In the genomic region with DNA sequence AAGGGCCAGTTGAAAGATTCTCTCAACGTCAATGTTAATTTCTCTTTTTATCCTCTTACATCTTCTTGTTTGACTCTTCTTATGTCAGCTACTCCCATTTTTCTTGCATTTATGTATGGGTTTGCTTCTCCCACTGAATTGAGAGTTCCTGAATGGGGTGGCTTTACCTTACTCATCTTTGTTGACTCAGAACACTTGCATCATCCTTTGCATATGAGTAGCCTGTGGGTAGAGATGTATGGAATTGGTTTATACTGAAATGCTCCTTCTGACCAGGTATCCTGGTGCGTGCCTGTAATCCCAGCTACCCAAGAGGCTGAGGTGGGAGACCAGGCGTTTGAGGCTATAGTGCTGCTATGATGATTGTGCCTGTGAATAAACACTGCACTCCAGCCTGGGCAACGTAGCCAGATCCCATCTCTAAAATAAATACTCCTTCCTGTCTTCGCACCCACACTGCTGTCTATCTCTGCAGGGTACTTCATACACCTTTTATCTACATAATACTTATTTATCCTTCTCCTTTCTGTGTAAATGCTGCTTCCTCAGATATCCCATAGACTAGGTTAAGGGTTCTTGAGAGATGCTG, we compare ENCODE assay signal across 1 cellular context.
A peak's percentile ranks its signal among the peaks of the same experiment; 100 is the strongest.
TF ChIP-seq lines count a peak whose summit lies in the region.

No MANE protein-coding gene starts in this region.

TF ChIP-seq in HepG2, 621 proteins besides CTCF, POLR2A, EP300 and RAD21:
- no peak for TF ChIP-seq HNRNPL (IDR thresholded peaks at IDR 0.05; ENCODE audit: low read depth, low read length)
- no peak for TF ChIP-seq ZNF557 (CRISPR knock-in tag; IDR thresholded peaks at IDR 0.05)
- no peak for TF ChIP-seq ZSCAN21 (CRISPR knock-in tag; IDR thresholded peaks at IDR 0.05; ENCODE audit: borderline replicate concordance)
- TF ChIP-seq, protein P1, sequence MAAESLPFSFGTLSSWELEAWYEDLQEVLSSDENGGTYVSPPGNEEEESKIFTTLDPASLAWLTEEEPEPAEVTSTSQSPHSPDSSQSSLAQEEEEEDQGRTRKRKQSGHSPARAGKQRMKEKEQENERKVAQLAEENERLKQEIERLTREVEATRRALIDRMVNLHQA (CRISPR knock-in tag; IDR thresholded peaks at IDR 0.05): no peak
- 0 out of 2 replicates have a peak, but pooled peaks have one; percentile 18 for TF ChIP-seq ZNF121 (CRISPR knock-in tag; IDR thresholded peaks at IDR 0.05)
- no peak for TF ChIP-seq ZSCAN31 (CRISPR knock-in tag; IDR thresholded peaks at IDR 0.05; ENCODE audit: low read depth)
- no peak for TF ChIP-seq AHR (CRISPR knock-in tag; IDR thresholded peaks at IDR 0.05)
- TF ChIP-seq, protein P2, sequence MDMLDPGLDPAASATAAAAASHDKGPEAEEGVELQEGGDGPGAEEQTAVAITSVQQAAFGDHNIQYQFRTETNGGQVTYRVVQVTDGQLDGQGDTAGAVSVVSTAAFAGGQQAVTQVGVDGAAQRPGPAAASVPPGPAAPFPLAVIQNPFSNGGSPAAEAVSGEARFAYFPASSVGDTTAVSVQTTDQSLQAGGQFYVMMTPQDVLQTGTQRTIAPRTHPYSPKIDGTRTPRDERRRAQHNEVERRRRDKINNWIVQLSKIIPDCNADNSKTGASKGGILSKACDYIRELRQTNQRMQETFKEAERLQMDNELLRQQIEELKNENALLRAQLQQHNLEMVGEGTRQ (IDR thresholded peaks at IDR 0.05; ENCODE audit: low read depth, low read length): no peak
- TF ChIP-seq, protein P2 (CRISPR knock-in tag; IDR thresholded peaks at IDR 0.05; ENCODE audit: borderline replicate concordance): no peak
